21 cellular contexts compared by ENCODE assay signal in the genomic region with DNA sequence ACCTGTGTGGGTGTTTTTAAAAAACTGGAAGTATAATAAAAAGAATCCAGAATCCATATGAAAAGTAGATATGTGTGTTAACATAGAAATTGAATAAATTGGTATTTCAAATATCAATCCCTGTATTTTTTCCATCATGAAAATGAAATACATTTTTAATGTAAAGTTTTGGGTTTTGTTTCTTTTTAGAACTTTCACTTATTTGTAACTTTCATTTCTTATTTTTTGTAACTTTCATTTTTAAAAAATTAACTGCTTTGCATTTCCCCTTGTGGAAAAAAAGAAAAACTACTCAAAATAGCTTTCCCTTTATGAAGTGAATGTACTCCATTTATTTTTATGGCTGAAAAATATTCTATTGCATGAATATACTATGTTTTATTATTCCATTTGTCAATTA.
DNase-seq lines count a peak whose midpoint lies in the region; ATAC-seq, FAIRE-seq and TF ChIP-seq lines count a peak whose summit lies in the region.
"Had no signal": no experiment of that assay in that cellular context is flagged by ENCODE, and none has a peak within 500 bp of the region (broad histone marks: within the 10 kb centered on the region; RNA-seq: fewer than 3 reads in every experiment).

No MANE protein-coding gene starts in this region.

- H3K4me2 ChIP-seq in GM12878 (ENCODE audit: control insufficient read depth, insufficient read depth), result no peak overlapping the region; the same call in 1 of the 2 replicates

- H3K27ac ChIP-seq in ACC112 (ENCODE audit: low read depth, low read length), result no peak overlapping the region
- H3K27ac ChIP-seq in GM12878 (ENCODE audit: control insufficient read depth, insufficient read depth), result no peak overlapping the region
- no peak overlapping the region for H3K27ac ChIP-seq in body of pancreas
- H3K27ac ChIP-seq: GM23248 had no signal

- intact Hi-C loops in GM12878 (cut with micrococcal nuclease; ENCODE audit: unreplicated experiment), result no loop called here
- intact Hi-C loops in body of pancreas (cut with DNase I), result no loop called here

- FAIRE-seq in G401.6 (lab: Jason Lieb, UNC) (peak; percentile 76), GM12878 (lab: Jason Lieb, UNC) (no peak), frontal cortex (lab: Jason Lieb, UNC) (peak; percentile 19)
- FAIRE-seq: D721Med, HepG2, HTR-8/SVneo had no signal

- in situ Hi-C loops in GM12878 (cut with MboI), result no loop called here

- no peaks in the 10 kb centered on the region for H4K20me1 ChIP-seq in GM12878 (ENCODE audit: control insufficient read depth, insufficient read depth)

- no peak for TF ChIP-seq RAD21 in GM12878 (IDR thresholded peaks at IDR 0.05; ENCODE audit: insufficient read depth, low read depth, low read length)

- TF ChIP-seq POLR2A in GM12878 (IDR thresholded peaks at IDR 0.05; ENCODE audit: low read depth, low read length) (no peak), body of pancreas (IDR thresholded peaks at IDR 0.05) (no peak)

- ATAC-seq in GM12878 (no peak), body of pancreas (no peak)
- ATAC-seq: HepG2 had no signal

- BruUV-seq in GM12878 (replicated peaks; lab: Mats Ljungman, UMichigan), result no TSS peak

- H3K36me3 ChIP-seq in ACC112 (ENCODE audit: insufficient read depth, low read length), result no peaks in the 10 kb centered on the region
- H3K36me3 ChIP-seq in GM12878 (ENCODE audit: control insufficient read depth in 2 of 2, insufficient read depth in 2 of 2, low read length in 1 of 2), result no peaks in the 10 kb centered on the region
- H3K36me3 ChIP-seq in body of pancreas (replicated peaks in 1 of 2; ENCODE audit: insufficient read depth in 1 of 2, low read depth in 2 of 2), result no peaks in the 10 kb centered on the region
- H3K36me3 ChIP-seq: BE2C, HAP-1 had no signal

- H3K9me3 ChIP-seq in GM12878 (replicated peaks; ENCODE audit: control insufficient read depth, insufficient read depth, low read length) (no peaks in the 10 kb centered on the region; the same call in 2 of the 3 replicates), body of pancreas (no peaks in the 10 kb centered on the region)
- H3K9me3 ChIP-seq: BE2C, Caco-2, HAP-1 had no signal

- DNase-seq in GM12878 (ENCODE audit: low read depth, low spot score) (no peak), frontal cortex (ENCODE audit: low spot score in 2 of 2) (no peak), GM19240 (ENCODE audit: insufficient read length, low spot score) (no peak), COR-L47 (lab: John Stamatoyannopoulos, UW) (no peak), body of pancreas (no peak)
- DNase-seq: ACHN; BE2C; C1 segment of cervical spinal cord; Caco-2; CD4-positive, CD25-positive, alpha-beta regulatory T cell; CD8-positive, alpha-beta memory T cell; GF-D8; GM23248; HFFc6; KBM-7 had no signal

- no peak overlapping the region for H3K4me3 ChIP-seq in ACC112 (ENCODE audit: low read depth, low read length)
- no peak overlapping the region for H3K4me3 ChIP-seq in GM12878
- H3K4me3 ChIP-seq in body of pancreas, result no peak overlapping the region
- H3K4me3 ChIP-seq: GM23248, HAP-1 had no signal

- RAD21 ChIA-PET in GM12878 (lab: Charles Lee; ENCODE audit: unreplicated experiment), result interaction anchor here (1.7 kb wide), 2 partner anchors 32 to 35 kb away, joined by 3 to 9 read pairs; no protein-coding TSS in a partner anchor

- H3K27me3 ChIP-seq in ACC112 (ENCODE audit: insufficient read depth, low read length) (no peaks in the 10 kb centered on the region), GM12878 (replicated peaks in 1 of 2; ENCODE audit: control insufficient read depth in 2 of 2, insufficient read depth in 2 of 2, low read length in 1 of 2) (no peaks in the 10 kb centered on the region), body of pancreas (no peaks in the 10 kb centered on the region)
- H3K27me3 ChIP-seq: BE2C had no signal

- H3K9ac ChIP-seq in GM12878 (ENCODE audit: control insufficient read depth, insufficient read depth, low read length), result no peak overlapping the region
- H3K9ac ChIP-seq: GM23248 had no signal

- TF ChIP-seq CTCF in GM12878 (IDR thresholded peaks at IDR 0.05 in 2 of 3, conservative IDR thresholded peaks at IDR 0.05 in 1 of 3; ENCODE audit: control insufficient read depth in 2 of 3, extremely low read depth in 1 of 3, insufficient read depth in 1 of 3, low read depth in 3 of 3, low read length in 3 of 3), result no peak
- no peak for TF ChIP-seq CTCF in body of pancreas (IDR thresholded peaks at IDR 0.05)

- TF ChIP-seq EP300 in GM12878 (IDR thresholded peaks at IDR 0.05; ENCODE audit: borderline replicate concordance in 1 of 2, control insufficient read depth in 1 of 2, low read depth in 2 of 2, low read length in 2 of 2), result no peak

- SMC1A ChIA-PET in GM12878 (lab: Charles Lee; ENCODE audit: uncharacterized antibody, unreplicated experiment), result interaction anchor here (0.9 to 2.7 kb wide), 6 partner anchors 11 to 35 kb away, joined by 3 to 8 read pairs (median 4); no protein-coding TSS in a partner anchor

- H3K79me2 ChIP-seq in ACC112 (ENCODE audit: control insufficient read depth, insufficient read depth, low read length, unreplicated experiment) (no peaks in the 10 kb centered on the region), GM12878 (ENCODE audit: control insufficient read depth, insufficient read depth, low read length) (no peaks in the 10 kb centered on the region)

- no peaks in the 10 kb centered on the region for H3K4me1 ChIP-seq in ACC112 (ENCODE audit: control insufficient read depth, insufficient read depth, low read length, unreplicated experiment)
- peaks cover 11% of the 10 kb centered on the region; the same call in 1 of the 2 replicates for H3K4me1 ChIP-seq in GM12878 (ENCODE audit: control insufficient read depth, insufficient read depth, low read length)
- H3K4me1 ChIP-seq in body of pancreas, result peaks cover 4% of the 10 kb centered on the region
- H3K4me1 ChIP-seq: BE2C, HAP-1 had no signal

- CTCF ChIA-PET in GM12878 (lab: Yijun Ruan, JAX), result interaction anchor here (0.7 to 1.5 kb wide), 7 partner anchors 10 to 167 kb away, joined by 3 to 7 read pairs (median 3); no protein-coding TSS in a partner anchor

- H2AFZ ChIP-seq in ACC112 (ENCODE audit: low read length, unreplicated experiment) (peak overlapping the region; percentile 84), GM12878 (ENCODE audit: control insufficient read depth, low read depth, low read length) (no peak overlapping the region)
- H2AFZ ChIP-seq: GM23248 had no signal

- POLR2A ChIA-PET in GM12878 (lab: Charles Lee), result interaction anchor here (1.5 to 2.0 kb wide), 3 partner anchors 14 to 18 kb away, joined by 3 to 6 read pairs (median 5); no protein-coding TSS in a partner anchor

TF ChIP-seq in GM12878, 131 proteins besides CTCF, POLR2A, EP300 and RAD21 (continues in another document):
- TF ChIP-seq ZNF384 (IDR thresholded peaks at IDR 0.05; ENCODE audit: borderline replicate concordance, low read depth, low read length) (no peak), SPI1 (IDR thresholded peaks at IDR 0.05; ENCODE audit: borderline replicate concordance, insufficient read depth, low read depth, low read length) (no peak)
- TF ChIP-seq, protein P1, sequence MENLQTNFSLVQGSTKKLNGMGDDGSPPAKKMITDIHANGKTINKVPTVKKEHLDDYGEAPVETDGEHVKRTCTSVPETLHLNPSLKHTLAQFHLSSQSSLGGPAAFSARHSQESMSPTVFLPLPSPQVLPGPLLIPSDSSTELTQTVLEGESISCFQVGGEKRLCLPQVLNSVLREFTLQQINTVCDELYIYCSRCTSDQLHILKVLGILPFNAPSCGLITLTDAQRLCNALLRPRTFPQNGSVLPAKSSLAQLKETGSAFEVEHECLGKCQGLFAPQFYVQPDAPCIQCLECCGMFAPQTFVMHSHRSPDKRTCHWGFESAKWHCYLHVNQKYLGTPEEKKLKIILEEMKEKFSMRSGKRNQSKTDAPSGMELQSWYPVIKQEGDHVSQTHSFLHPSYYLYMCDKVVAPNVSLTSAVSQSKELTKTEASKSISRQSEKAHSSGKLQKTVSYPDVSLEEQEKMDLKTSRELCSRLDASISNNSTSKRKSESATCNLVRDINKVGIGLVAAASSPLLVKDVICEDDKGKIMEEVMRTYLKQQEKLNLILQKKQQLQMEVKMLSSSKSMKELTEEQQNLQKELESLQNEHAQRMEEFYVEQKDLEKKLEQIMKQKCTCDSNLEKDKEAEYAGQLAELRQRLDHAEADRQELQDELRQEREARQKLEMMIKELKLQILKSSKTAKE (IDR thresholded peaks at IDR 0.05; ENCODE audit: low read depth, poor library complexity, severe bottlenecking), result no peak
- TF ChIP-seq, protein P2, sequence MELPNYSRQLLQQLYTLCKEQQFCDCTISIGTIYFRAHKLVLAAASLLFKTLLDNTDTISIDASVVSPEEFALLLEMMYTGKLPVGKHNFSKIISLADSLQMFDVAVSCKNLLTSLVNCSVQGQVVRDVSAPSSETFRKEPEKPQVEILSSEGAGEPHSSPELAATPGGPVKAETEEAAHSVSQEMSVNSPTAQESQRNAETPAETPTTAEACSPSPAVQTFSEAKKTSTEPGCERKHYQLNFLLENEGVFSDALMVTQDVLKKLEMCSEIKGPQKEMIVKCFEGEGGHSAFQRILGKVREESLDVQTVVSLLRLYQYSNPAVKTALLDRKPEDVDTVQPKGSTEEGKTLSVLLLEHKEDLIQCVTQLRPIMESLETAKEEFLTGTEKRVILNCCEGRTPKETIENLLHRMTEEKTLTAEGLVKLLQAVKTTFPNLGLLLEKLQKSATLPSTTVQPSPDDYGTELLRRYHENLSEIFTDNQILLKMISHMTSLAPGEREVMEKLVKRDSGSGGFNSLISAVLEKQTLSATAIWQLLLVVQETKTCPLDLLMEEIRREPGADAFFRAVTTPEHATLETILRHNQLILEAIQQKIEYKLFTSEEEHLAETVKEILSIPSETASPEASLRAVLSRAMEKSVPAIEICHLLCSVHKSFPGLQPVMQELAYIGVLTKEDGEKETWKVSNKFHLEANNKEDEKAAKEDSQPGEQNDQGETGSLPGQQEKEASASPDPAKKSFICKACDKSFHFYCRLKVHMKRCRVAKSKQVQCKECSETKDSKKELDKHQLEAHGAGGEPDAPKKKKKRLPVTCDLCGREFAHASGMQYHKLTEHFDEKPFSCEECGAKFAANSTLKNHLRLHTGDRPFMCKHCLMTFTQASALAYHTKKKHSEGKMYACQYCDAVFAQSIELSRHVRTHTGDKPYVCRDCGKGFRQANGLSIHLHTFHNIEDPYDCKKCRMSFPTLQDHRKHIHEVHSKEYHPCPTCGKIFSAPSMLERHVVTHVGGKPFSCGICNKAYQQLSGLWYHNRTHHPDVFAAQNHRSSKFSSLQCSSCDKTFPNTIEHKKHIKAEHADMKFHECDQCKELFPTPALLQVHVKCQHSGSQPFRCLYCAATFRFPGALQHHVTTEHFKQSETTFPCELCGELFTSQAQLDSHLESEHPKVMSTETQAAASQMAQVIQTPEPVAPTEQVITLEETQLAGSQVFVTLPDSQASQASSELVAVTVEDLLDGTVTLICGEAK (IDR thresholded peaks at IDR 0.05; ENCODE audit: borderline replicate concordance), result 0 out of 2 replicates have a peak, but pooled peaks have one; percentile 30
